1 cellular context compared by ENCODE assay signal in the genomic region with DNA sequence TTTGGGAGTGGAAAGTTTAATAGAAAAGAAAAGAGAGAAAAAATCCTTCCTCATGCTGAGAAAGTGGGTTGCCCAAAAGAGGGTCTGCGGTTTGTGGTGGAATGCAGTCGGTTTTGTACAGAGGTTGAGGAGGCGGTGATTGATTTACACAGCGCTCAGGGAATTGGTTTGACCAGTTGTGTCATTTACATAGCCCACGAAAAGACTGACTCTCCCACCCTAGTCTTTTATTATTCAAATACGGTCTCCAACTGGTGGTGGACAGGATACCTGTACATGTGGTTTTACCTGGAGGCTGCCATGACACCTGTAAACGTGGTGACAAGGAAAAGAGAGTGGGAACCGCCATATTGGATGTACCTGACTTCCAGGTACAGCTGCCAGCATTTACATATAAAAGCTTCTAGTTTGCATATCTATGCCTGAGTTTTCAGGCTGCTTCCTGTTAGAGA.
A peak's percentile ranks its signal among the peaks of the same experiment; 100 is the strongest.
TF ChIP-seq lines count a peak whose summit lies in the region.

No MANE protein-coding gene starts in this region.

TF ChIP-seq in H1, 55 proteins besides CTCF, POLR2A, EP300 and RAD21:
- TF ChIP-seq KDM5A (IDR thresholded peaks at IDR 0.05; ENCODE audit: low read length) (no peak), SP2 (IDR thresholded peaks at IDR 0.05; ENCODE audit: low read length) (no peak), SP1 (IDR thresholded peaks at IDR 0.05; ENCODE audit: low read depth, low read length) (peak; percentile 80; the same call in 1 of the 2 replicates), TCF12 (IDR thresholded peaks at IDR 0.05; ENCODE audit: low read depth, low read length) (peak; percentile 66; the same call in 1 of the 2 replicates), JUND (IDR thresholded peaks at IDR 0.05; ENCODE audit: low read length) (no peak), CBX8 (IDR thresholded peaks at IDR 0.05; ENCODE audit: borderline replicate concordance, low read depth, low read length) (no peak), SP4 (IDR thresholded peaks at IDR 0.05; ENCODE audit: low read length) (no peak), TAF7 (optimal IDR thresholded peaks at IDR 0.05; ENCODE audit: borderline replicate concordance, low read depth, low read length) (peak; percentile 49), CEBPB (IDR thresholded peaks at IDR 0.05; ENCODE audit: low read depth, low read length) (no peak), CBX5 (IDR thresholded peaks at IDR 0.05; ENCODE audit: low read depth, low read length) (no peak), TAF1 (IDR thresholded peaks at IDR 0.05; ENCODE audit: low read depth, low read length) (peak; percentile 66), YY1 (IDR thresholded peaks at IDR 0.05; ENCODE audit: low read depth, low read length) (peak; percentile 99), BACH1 (IDR thresholded peaks at IDR 0.05; ENCODE audit: low read length) (no peak), HDAC2 (IDR thresholded peaks at IDR 0.05; ENCODE audit: borderline replicate concordance in 1 of 2, low read depth in 2 of 2, low read length in 2 of 2) (peak in 1 of 2 experiments; percentile 57; a peak in 1 of 4 replicates), TBP (IDR thresholded peaks at IDR 0.05; ENCODE audit: low read depth, low read length) (peak; percentile 72), CTBP2 (IDR thresholded peaks at IDR 0.05; ENCODE audit: borderline replicate concordance, insufficient read depth, insufficient read length, low read length) (no peak), ATF2 (IDR thresholded peaks at IDR 0.05; ENCODE audit: low read length) (no peak), NRF1 (IDR thresholded peaks at IDR 0.05; ENCODE audit: low read depth, low read length) (no peak), SIN3A (conservative IDR thresholded peaks at IDR 0.05 in 1 of 2, IDR thresholded peaks at IDR 0.05 in 1 of 2; ENCODE audit: low read depth in 1 of 2, low read length in 2 of 2) (peak; percentile 66 to 67; a peak in 2 of 4 replicates), MAX (IDR thresholded peaks at IDR 0.05) (peak; percentile 94), NANOG (IDR thresholded peaks at IDR 0.05; ENCODE audit: insufficient read depth, low read depth, low read length, poor library complexity, severe bottlenecking) (no peak), ZNF274 (IDR thresholded peaks at IDR 0.05; ENCODE audit: borderline replicate concordance, extremely low read depth, low read length) (no peak)
TF ChIP-seq in H1: peak in this region for 9.
